1 cellular context compared by ENCODE assay signal in genomic region chr4:83993774-83994173, GRCh38.
TF ChIP-seq lines count a peak whose summit lies in the region.

No MANE protein-coding gene starts in this region.

TF ChIP-seq in WTC11, 78 proteins besides CTCF, POLR2A, EP300 and RAD21 (continued from another document):
- no peak for TF ChIP-seq CDX4 (CRISPR knock-in tag; IDR thresholded peaks at IDR 0.05; ENCODE audit: borderline replicate concordance)
- no peak for TF ChIP-seq HMGA2 (CRISPR knock-in tag; IDR thresholded peaks at IDR 0.05)
- no peak for TF ChIP-seq IRF1 (CRISPR knock-in tag; IDR thresholded peaks at IDR 0.05)
- no peak for TF ChIP-seq ZNF423 (CRISPR knock-in tag; IDR thresholded peaks at IDR 0.05)
- TF ChIP-seq SMAD4 (CRISPR knock-in tag; IDR thresholded peaks at IDR 0.05), result no peak
- no peak for TF ChIP-seq ERG (CRISPR knock-in tag; IDR thresholded peaks at IDR 0.05)
